8 cellular contexts compared by ENCODE assay signal in genomic region chr1:92817986-92818764, GRCh38. TPM values are rescaled to one million over a fixed set of nuclear protein-coding genes. Genes with fewer than 3 reads are reported as not detected.
DNase-seq lines count a peak whose midpoint lies in the region; ATAC-seq and TF ChIP-seq lines count a peak whose summit lies in the region.

No MANE protein-coding gene starts in this region.

- in situ Hi-C loops in astrocyte of the cerebellum (cut with HindIII; ENCODE audit: low sequenced_read_pairs) = no loop called here

- H3K4me1 Mint-ChIP-seq in CD4-positive, alpha-beta memory T cell = peaks cover 0 to 3% (median 0%) of the 10 kb centered on the region in 4 donors

- H3K4me3 ChIP-seq in CD4-positive, alpha-beta memory T cell (ENCODE audit: low read length in 2 of 2) = no peak overlapping the region
- H3K4me3 ChIP-seq in astrocyte of the cerebellum (ENCODE audit: low read depth, low read length) = no peak overlapping the region

- CTCF ChIA-PET in CD4-positive, alpha-beta memory T cell (lab: Charles Lee; ENCODE audit: partially characterized antibody) = interaction anchor here (0.5 to 7.4 kb wide), 17 partner anchors 13 to 821 kb away, joined by 3 to 72 read pairs (median 3); partner anchors contain the start of genes EVI5 and RPL5

- H3K36me3 ChIP-seq in CD4-positive, alpha-beta memory T cell (ENCODE audit: insufficient read depth, low read length) = no peaks in the 10 kb centered on the region

- ATAC-seq in GM18498 (IDR thresholded peaks at IDR 0.05; ENCODE audit: unreplicated experiment) = peak; percentile 77
- ATAC-seq in HG03521 (IDR thresholded peaks at IDR 0.05; ENCODE audit: unreplicated experiment) = peak; percentile 77
- peak; percentile 87 for ATAC-seq in left lobe of liver

- no peak overlapping the region for H3K4me3 Mint-ChIP-seq in CD4-positive, alpha-beta memory T cell

- H3K27ac ChIP-seq in CD4-positive, alpha-beta memory T cell (ENCODE audit: low read depth, low read length) = no peak overlapping the region

- intact Hi-C loops in CD4-positive, alpha-beta memory T cell (cut with micrococcal nuclease) = loop anchor here (1.0 kb wide), 2 partner anchors 69 to 821 kb away; no protein-coding TSS in a partner anchor

- peak; percentile 76 for TF ChIP-seq CTCF in astrocyte of the cerebellum (IDR thresholded peaks at IDR 0.05; ENCODE audit: low read depth, low read length, missing control alignments)

- H3K9me3 Mint-ChIP-seq in CD4-positive, alpha-beta memory T cell = peaks cover 0 to 3% (median 0%) of the 10 kb centered on the region in 8 donors

- no peaks in the 10 kb centered on the region for H3K27me3 ChIP-seq in CD4-positive, alpha-beta memory T cell (ENCODE audit: insufficient read depth, low read length)

- POLR2A ChIA-PET in CD4-positive, alpha-beta memory T cell (lab: Charles Lee; ENCODE audit: partially characterized antibody) = interaction anchor here (0.6 kb wide), 1 partner anchor 144 kb away, joined by 3 read pairs; no protein-coding TSS in a partner anchor

- peaks cover 4 to 10% of the 10 kb centered on the region in 2 donors for H3K27me3 Mint-ChIP-seq in CD4-positive, alpha-beta memory T cell

- H3K27ac Mint-ChIP-seq in CD4-positive, alpha-beta memory T cell = peak overlapping the region in 1 of 7 donors; percentile 3

- no peaks in the 10 kb centered on the region for H3K4me1 ChIP-seq in CD4-positive, alpha-beta memory T cell (ENCODE audit: insufficient read depth, low read length)

- H3K36me3 Mint-ChIP-seq in CD4-positive, alpha-beta memory T cell = no peaks in the 10 kb centered on the region

- peak in 4 of 5 donors; percentile 16 to 43 (median 26) for DNase-seq in CD4-positive, alpha-beta memory T cell
- DNase-seq in astrocyte of the cerebellum (ENCODE audit: low read depth) (no peak), left lobe of liver (ENCODE audit: low spot score) (no peak), NCI-H446 treated with DMSO at 0.1 percent for 48 hours (lab: John Stamatoyannopoulos, UW) (no peak), SHP77 (lab: John Stamatoyannopoulos, UW) (no peak), 8988T (no peak)

- H3K9me3 ChIP-seq in CD4-positive, alpha-beta memory T cell (ENCODE audit: control insufficient read depth in 1 of 2, low read length in 2 of 2) = no peaks in the 10 kb centered on the region

RNA-seq across cellular contexts. Expression of gene RPL5, which starts 13.7 kb away (rescaled TPM):
- 1,000 to 10,000 TPM; 1,501 to 1,588 TPM for total RNA-seq in CD4-positive, alpha-beta memory T cell
- 1,000 to 10,000 TPM; 1,927 to 2,646 TPM for polyA plus RNA-seq in CD4-positive, alpha-beta memory T cell
- 252 TPM for total RNA-seq in left lobe of liver

RNA-seq across cellular contexts. Expression of gene EVI5, which starts 33.3 kb away (rescaled TPM):
- total RNA-seq in CD4-positive, alpha-beta memory T cell = 1 to 10 TPM in 1 of 2 experiments, under 1 TPM in 1; 0.93 to 1.7 TPM
- polyA plus RNA-seq in CD4-positive, alpha-beta memory T cell = under 1 TPM; 0.16 to 0.21 TPM
- total RNA-seq in left lobe of liver = 29.2 TPM

Comparison
In these comparisons a context has a peak if more than half of its experiments do, and no peak if none do; other contexts are left out.
1. DNase-seq: peak in CD4-positive, alpha-beta memory T cell (4 of 5); none in astrocyte of the cerebellum (single experiment), left lobe of liver (single experiment), NCI-H446 treated with DMSO at 0.1 percent for 48 hours (single experiment), SHP77 (0 of 2) and 8988T (single experiment).
2. RNA of gene EVI5, which starts 33.3 kb away (total RNA-seq): 29.2 TPM in left lobe of liver (single experiment); 0.93 to 1.7 TPM in CD4-positive, alpha-beta memory T cell; every median in the first group is over 10 times any median in the second.
3. Peak in every context shown above with its lines, with median percentiles within 50 percentile points of each other: ATAC-seq.